8 cellular contexts compared by ENCODE assay signal in genomic region chr4:121696140-121696640, GRCh38. TPM values are rescaled to one million over a fixed set of nuclear protein-coding genes. Genes with fewer than 3 reads are reported as not detected.
DNase-seq lines count a peak whose midpoint lies in the region; TF ChIP-seq lines count a peak whose summit lies in the region.

No MANE protein-coding gene starts in this region.

- H3K4me1 Mint-ChIP-seq in endothelial cell (ENCODE audit: unreplicated experiment): peaks cover 27% of the 10 kb centered on the region

- peak overlapping the region; percentile 99 for H3K27ac Mint-ChIP-seq in endothelial cell (ENCODE audit: unreplicated experiment)

- WGBS in mesodermal cell (ENCODE audit: insufficient coverage in 2 of 2), 2 experiments: 0% methylated on average over 9 to 14 of the region's 28 CpGs

- H3K4me3 Mint-ChIP-seq in endothelial cell (ENCODE audit: unreplicated experiment): peak overlapping the region; percentile 100

- H3K4me1 ChIP-seq in mesodermal cell (ENCODE audit: control insufficient read depth, insufficient read depth, low read length, poor library complexity, severe bottlenecking): peaks cover 24% of the 10 kb centered on the region

- peak overlapping the region; percentile 93 for H3K4me3 ChIP-seq in HFF-Myc (replicated peaks; ENCODE audit: low read depth, low read length)
- H3K4me3 ChIP-seq in mesodermal cell (ENCODE audit: extremely low read depth, insufficient read depth, low read length, poor library complexity, severe bottlenecking): peak overlapping the region; percentile 89

- DNase-seq in ELR (ENCODE audit: low read depth) (peak; percentile 88), HFF-Myc (ENCODE audit: extremely low read depth, low read depth) (no peak), NCI-H446 treated with DMSO at 0.1 percent for 48 hours (lab: John Stamatoyannopoulos, UW) (peak; percentile 10), endothelial cell (ENCODE audit: low spot score) (peak; percentile 49), NAMALWA (ENCODE audit: low spot score) (no peak)
- peak; percentile 14 to 29 for DNase-seq in activated CD8-positive, alpha-beta memory T cell treated with anti-CD3 and anti-CD28 coated beads for 4 hours (ENCODE audit: low read depth in 2 of 2)
- peak; percentile 35 to 59 for DNase-seq in stimulated activated CD8-positive, alpha-beta memory T cell treated with anti-CD3 and anti-CD28 coated beads, Interleukin-2, amount 100 ng/mL, for 48 hours (ENCODE audit: low read depth in 2 of 2)

- H3K27ac ChIP-seq in mesodermal cell (ENCODE audit: low read depth, low read length, severe bottlenecking): peak overlapping the region; percentile 93

- peaks cover 10% of the 10 kb centered on the region for H3K36me3 Mint-ChIP-seq in endothelial cell (ENCODE audit: low read depth, unreplicated experiment)

- H3K36me3 ChIP-seq in mesodermal cell (ENCODE audit: control insufficient read depth, insufficient read depth, low read length): peaks cover 22% of the 10 kb centered on the region

- TF ChIP-seq CTCF in HFF-Myc (IDR thresholded peaks at IDR 0.05; ENCODE audit: low read depth, low read length, missing control alignments) (peak; percentile 3), endothelial cell (IDR thresholded peaks at IDR 0.05; ENCODE audit: unreplicated experiment) (no peak)

- no peaks in the 10 kb centered on the region for H3K9me3 ChIP-seq in mesodermal cell (ENCODE audit: control insufficient read depth, low read length)

- peaks cover 6% of the 10 kb centered on the region for H3K27me3 Mint-ChIP-seq in endothelial cell (ENCODE audit: unreplicated experiment)

- no peaks in the 10 kb centered on the region for H3K9me3 Mint-ChIP-seq in endothelial cell (ENCODE audit: unreplicated experiment)

RNA-seq across cellular contexts. Expression of gene ANXA5, which starts 0.6 kb away (rescaled TPM):
- 296 TPM for total RNA-seq in endothelial cell (ENCODE audit: unreplicated experiment)
- 501 TPM for polyA plus RNA-seq in mesodermal cell (2013, experiment 1 of 2)
- 473 TPM for polyA plus RNA-seq in mesodermal cell (2013, experiment 2 of 2)

Comparison
In these comparisons a context has a peak if more than half of its experiments do, and no peak if none do; other contexts are left out.
1. DNase-seq: peak in ELR (single experiment), NCI-H446 treated with DMSO at 0.1 percent for 48 hours (single experiment), activated CD8-positive, alpha-beta memory T cell treated with anti-CD3 and anti-CD28 coated beads for 4 hours (2 of 2), endothelial cell (single experiment) and stimulated activated CD8-positive, alpha-beta memory T cell treated with anti-CD3 and anti-CD28 coated beads, Interleukin-2, amount 100 ng/mL, for 48 hours (2 of 2); none in HFF-Myc (single experiment) and NAMALWA (single experiment).